Comparison of ENCODE assay signal across 9 cellular contexts in the genomic region with DNA sequence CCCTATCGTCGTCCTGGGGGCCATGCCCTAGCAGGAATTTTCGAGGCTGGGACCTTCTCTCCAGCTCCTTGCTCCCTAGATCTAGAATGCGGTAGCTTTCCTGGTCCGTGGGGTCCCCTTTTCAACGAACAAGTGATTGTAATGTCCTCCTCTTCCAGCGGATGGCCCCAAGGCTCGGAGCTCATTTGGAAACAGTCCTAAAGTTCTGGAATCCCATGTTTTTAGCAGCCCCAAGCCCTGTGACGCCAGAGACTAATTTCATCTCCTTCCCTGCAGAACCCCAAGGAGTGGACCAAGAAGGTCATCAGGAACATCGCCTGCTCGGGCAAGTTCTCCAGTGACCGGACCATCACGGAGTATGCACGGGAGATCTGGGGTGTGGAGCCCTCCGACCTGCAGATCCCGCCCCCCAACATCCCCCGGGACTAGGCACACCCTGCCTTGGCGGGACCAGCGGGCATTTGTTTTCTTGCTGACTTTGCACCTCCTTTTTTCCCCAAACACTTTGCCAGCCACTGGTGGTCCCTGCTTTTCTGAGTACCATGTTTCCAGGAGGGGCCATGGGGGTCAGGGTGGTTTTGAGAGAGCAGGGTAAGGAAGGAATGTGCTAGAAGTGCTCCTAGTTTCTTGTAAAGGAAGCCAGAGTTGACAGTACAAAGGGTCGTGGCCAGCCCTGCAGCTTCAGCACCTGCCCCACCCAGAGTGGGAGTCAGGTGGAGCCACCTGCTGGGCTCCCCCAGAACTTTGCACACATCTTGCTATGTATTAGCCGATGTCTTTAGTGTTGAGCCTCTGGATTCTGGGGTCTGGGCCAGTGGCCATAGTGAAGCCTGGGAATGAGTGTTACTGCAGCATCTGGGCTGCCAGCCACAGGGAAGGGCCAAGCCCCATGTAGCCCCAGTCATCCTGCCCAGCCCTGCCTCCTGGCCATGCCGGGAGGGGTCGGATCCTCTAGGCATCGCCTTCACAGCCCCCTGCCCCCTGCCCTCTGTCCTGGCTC. TPM values are rescaled to one million over a fixed set of nuclear protein-coding genes. Genes with fewer than 3 reads are reported as not detected.
DNase-seq lines count a peak whose midpoint lies in the region; ATAC-seq and TF ChIP-seq lines count a peak whose summit lies in the region.
"Had no signal": no experiment of that assay in that cellular context is flagged by ENCODE, and none has a peak within 500 bp of the region (broad histone marks: within the 10 kb centered on the region; RNA-seq: fewer than 3 reads in every experiment).

No MANE protein-coding gene starts in this region.

- H3K4me1 ChIP-seq in smooth muscle cell (ENCODE audit: low read depth): no peaks in the 10 kb centered on the region

- no peaks in the 10 kb centered on the region for H3K9me3 ChIP-seq in smooth muscle cell (replicated peaks; ENCODE audit: low read depth)

- H2AFZ ChIP-seq in smooth muscle cell (ENCODE audit: low read depth): no peak overlapping the region

- H3K27me3 Mint-ChIP-seq in activated CD8-positive, alpha-beta T cell treated with anti-CD3 and anti-CD28 coated beads for 36 hours: no peaks in the 10 kb centered on the region
- H3K27me3 Mint-ChIP-seq: memory B cell had no signal

- H3K27me3 ChIP-seq in smooth muscle cell (ENCODE audit: low read depth): no peaks in the 10 kb centered on the region

- H3K27ac Mint-ChIP-seq in activated CD8-positive, alpha-beta T cell treated with anti-CD3 and anti-CD28 coated beads for 36 hours: no peak overlapping the region
- H3K27ac Mint-ChIP-seq: memory B cell had no signal

- H3K4me2 ChIP-seq in smooth muscle cell: no peak overlapping the region

- CTCF ChIA-PET in activated CD8-positive, alpha-beta T cell treated with anti-CD3 and anti-CD28 coated beads for 36 hours (lab: Charles Lee): interaction anchor here (0.6 to 5.1 kb wide), 12 partner anchors 12 to 302 kb away, joined by 3 to 58 read pairs (median 5); a partner anchor contains a TSS

- intact Hi-C loops in activated CD8-positive, alpha-beta T cell treated with anti-CD3 and anti-CD28 coated beads for 36 hours (cut with micrococcal nuclease): no loop called here

- H3K4me1 Mint-ChIP-seq in activated CD8-positive, alpha-beta T cell treated with anti-CD3 and anti-CD28 coated beads for 36 hours (ENCODE audit: low read depth): peaks cover 6% of the 10 kb centered on the region

- no peak overlapping the region for H3K4me3 ChIP-seq in smooth muscle cell

- WGBS in smooth muscle cell (ENCODE audit: low lambda C conversion rate): 93% methylated on average over 24 of the region's 24 CpGs

- POLR2A ChIA-PET in activated CD8-positive, alpha-beta T cell treated with anti-CD3 and anti-CD28 coated beads for 36 hours (lab: Charles Lee): interaction anchor here (0.7 to 1.6 kb wide), 2 partner anchors 17 to 92 kb away, joined by 3 read pairs; no protein-coding TSS in a partner anchor

- no peaks in the 10 kb centered on the region for H3K79me2 ChIP-seq in smooth muscle cell (ENCODE audit: low read depth)

- ATAC-seq in GM18505 (IDR thresholded peaks at IDR 0.05; ENCODE audit: unreplicated experiment): peak; percentile 31
- ATAC-seq in HG03175 (IDR thresholded peaks at IDR 0.05; ENCODE audit: unreplicated experiment): peak; percentile 29
- ATAC-seq in activated CD8-positive, alpha-beta T cell treated with anti-CD3 and anti-CD28 coated beads for 36 hours: peak; percentile 70

- TF ChIP-seq POLR2A in GM18505 (IDR thresholded peaks at IDR 0.05; ENCODE audit: borderline replicate concordance, extremely low read depth, insufficient read depth, insufficient read length): no peak

- TF ChIP-seq CTCF in activated CD8-positive, alpha-beta T cell treated with anti-CD3 and anti-CD28 coated beads for 36 hours (IDR thresholded peaks at IDR 0.05): peak; percentile 39
- peak; percentile 16 for TF ChIP-seq CTCF in smooth muscle cell (IDR thresholded peaks at IDR 0.05; ENCODE audit: borderline replicate concordance, insufficient read depth, poor library complexity, severe bottlenecking)

- H3F3A ChIP-seq in smooth muscle cell (ENCODE audit: low read depth): no peaks in the 10 kb centered on the region

- no peaks in the 10 kb centered on the region for H4K20me1 ChIP-seq in smooth muscle cell (ENCODE audit: low read depth)

- no peak overlapping the region for H3K4me3 Mint-ChIP-seq in activated CD8-positive, alpha-beta T cell treated with anti-CD3 and anti-CD28 coated beads for 36 hours
- H3K4me3 Mint-ChIP-seq: memory B cell had no signal

- H3K9me3 Mint-ChIP-seq in activated CD8-positive, alpha-beta T cell treated with anti-CD3 and anti-CD28 coated beads for 36 hours: no peaks in the 10 kb centered on the region
- H3K9me3 Mint-ChIP-seq: memory B cell had no signal

- no peak overlapping the region for H3K27ac ChIP-seq in smooth muscle cell (ENCODE audit: low read depth)

- H3K36me3 ChIP-seq in smooth muscle cell (ENCODE audit: low read depth): no peaks in the 10 kb centered on the region

- H3K36me3 Mint-ChIP-seq in activated CD8-positive, alpha-beta T cell treated with anti-CD3 and anti-CD28 coated beads for 36 hours (ENCODE audit: low read depth): no peaks in the 10 kb centered on the region

- DNase-seq in AG20443 (ENCODE audit: low spot score) (peak; percentile 83), globus pallidus (ENCODE audit: low spot score) (peak; percentile 66), smooth muscle cell (lab: John Stamatoyannopoulos, UW; ENCODE audit: unreplicated experiment) (no peak), GOT3 (lab: John Stamatoyannopoulos, UW) (no peak), AML-193 (lab: John Stamatoyannopoulos, UW) (no peak)
- DNase-seq in activated CD8-positive, alpha-beta T cell treated with anti-CD3 and anti-CD28 coated beads for 36 hours: peak; percentile 51

- H3K9ac ChIP-seq in smooth muscle cell (ENCODE audit: low read depth): no peak overlapping the region

RNA-seq across cellular contexts. Expression of a gene that starts 48.5 kb away (rescaled TPM):
- 10 to 100 TPM; 26.1 to 26.5 TPM for total RNA-seq in activated CD8-positive, alpha-beta T cell treated with anti-CD3 and anti-CD28 coated beads for 36 hours
- 31.8 and 44.4 TPM in 2 replicates for total RNA-seq in smooth muscle cell
- polyA plus RNA-seq in smooth muscle cell: 39.4 and 43.3 TPM in 2 replicates

Comparison
In these comparisons a context has a peak if more than half of its experiments do, and no peak if none do; other contexts are left out.
1. DNase-seq: peak in AG20443 (single experiment), activated CD8-positive, alpha-beta T cell treated with anti-CD3 and anti-CD28 coated beads for 36 hours (single experiment) and globus pallidus (single experiment); none in smooth muscle cell (single experiment), GOT3 (single experiment) and AML-193 (0 of 2).
2. Peak in every context shown above with its lines, with median percentiles within 50 percentile points of each other: ATAC-seq.